In the genomic region with DNA sequence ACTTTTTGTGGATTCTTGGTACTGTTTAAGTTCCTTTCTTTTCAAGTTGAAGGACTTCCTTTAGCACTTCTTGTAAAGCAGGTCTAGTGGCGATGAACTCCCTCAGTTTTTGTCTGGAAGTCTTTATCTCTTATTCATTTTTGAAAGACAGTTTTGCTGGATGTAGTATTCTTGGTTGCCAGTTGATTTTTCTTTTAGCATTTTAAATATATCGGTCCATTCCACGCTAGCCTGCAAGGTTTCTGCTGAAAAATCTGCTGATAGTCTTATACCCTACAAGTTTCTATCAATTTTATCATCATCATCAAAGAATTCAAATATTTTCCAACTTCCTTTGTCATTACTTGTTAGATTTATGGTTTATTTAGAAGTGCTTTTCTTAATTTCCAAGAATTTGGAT, we compare ENCODE assay signal across 25 cellular contexts.
"Had no signal": no experiment of that assay in that cellular context is flagged by ENCODE, and none has a peak within 500 bp of the region (broad histone marks: within the 10 kb centered on the region; RNA-seq: fewer than 3 reads in every experiment).

No MANE protein-coding gene starts in this region.

- H3K27ac ChIP-seq: stomach, suprapubic skin, testis, thoracic aorta, thyroid gland, tibial artery, tibial nerve, transverse colon, upper lobe of left lung, upper lobe of right lung, uterus, vagina had no signal

- H3K36me3 ChIP-seq: stomach, suprapubic skin, thoracic aorta, thyroid gland, tibial artery, tibial nerve, transverse colon, upper lobe of left lung, upper lobe of right lung, uterus, vagina had no signal

- H3K27me3 ChIP-seq: suprapubic skin, testis, thyroid gland, tibial nerve, upper lobe of left lung, upper lobe of right lung, uterus, vagina had no signal

- H3K9me3 ChIP-seq: suprapubic skin, testis, thyroid gland, vagina had no signal

- H3K4me1 ChIP-seq: stomach, suprapubic skin, testis, thyroid gland, tibial artery, tibial nerve, transverse colon, upper lobe of left lung, upper lobe of right lung, uterus, vagina had no signal

- H3K4me3 ChIP-seq: stomach, suprapubic skin, testis, thoracic aorta, thyroid gland, tibial artery, tibial nerve, transverse colon, upper lobe of left lung, upper lobe of right lung, uterus, vagina had no signal

- DNase-seq: stimulated activated CD4-positive, alpha-beta T cell treated with anti-CD3 and anti-CD28 coated beads, Interleukin-2, amount 100 ng/mL, for 48 hours; stimulated activated CD4-positive, alpha-beta T cell treated with anti-CD3 and anti-CD28 coated beads, Interleukin-4, amount 100 ng/mL, for 1 hour; stimulated activated CD4-positive, alpha-beta T cell treated with anti-CD3 and anti-CD28 coated beads, Interleukin-4, amount 100 ng/mL, for 24 hours; stimulated activated CD4-positive, alpha-beta T cell treated with anti-CD3 and anti-CD28 coated beads, Interleukin-4, amount 100 ng/mL, for 4 hours; stimulated activated CD8-positive, alpha-beta memory T cell treated with anti-CD3 and anti-CD28 coated beads, Interleukin-4, amount 100 ng/mL, for 48 hours; stimulated activated naive B cell treated with anti-CD40 and anti-IgM and Interleukin-4, amounts not matched to agents 10 μg/mL and 1 μg/mL and 100 μg/mL, for 72 hours; stimulated activated naive CD4-positive, alpha-beta T cell; stimulated activated naive CD4-positive, alpha-beta T cell treated with Interleukin-2 at 50 U/mL for 16 hours; stimulated activated naive CD8-positive, alpha-beta T cell treated with anti-CD3 and anti-CD28 coated beads, Interleukin-15, amount 100 ng/mL, for 72 hours; stimulated activated naive CD8-positive, alpha-beta T cell treated with anti-CD3 and anti-CD28 coated beads, Interleukin-15, Interleukin-2, amounts not matched to agents 100 U/mL and 50 U/mL, for 24 hours; stomach; substantia nigra; testis; thyroid gland; tibial artery; transverse colon; trophoblast cell; upper lobe of left lung; upper lobe of right lung; uterus had no signal

- FAIRE-seq: urothelium cell line had no signal
